ENCODE assay signal across 1 cellular context in genomic region chr3:9248232-9249191, GRCh38.
A peak's percentile ranks its signal among the peaks of the same experiment; 100 is the strongest.
TF ChIP-seq lines count a peak whose summit lies in the region.

No MANE protein-coding gene starts in this region.

TF ChIP-seq in K562, 482 proteins besides CTCF, POLR2A, EP300 and RAD21 (continued from another document):
- TF ChIP-seq, protein P1, sequence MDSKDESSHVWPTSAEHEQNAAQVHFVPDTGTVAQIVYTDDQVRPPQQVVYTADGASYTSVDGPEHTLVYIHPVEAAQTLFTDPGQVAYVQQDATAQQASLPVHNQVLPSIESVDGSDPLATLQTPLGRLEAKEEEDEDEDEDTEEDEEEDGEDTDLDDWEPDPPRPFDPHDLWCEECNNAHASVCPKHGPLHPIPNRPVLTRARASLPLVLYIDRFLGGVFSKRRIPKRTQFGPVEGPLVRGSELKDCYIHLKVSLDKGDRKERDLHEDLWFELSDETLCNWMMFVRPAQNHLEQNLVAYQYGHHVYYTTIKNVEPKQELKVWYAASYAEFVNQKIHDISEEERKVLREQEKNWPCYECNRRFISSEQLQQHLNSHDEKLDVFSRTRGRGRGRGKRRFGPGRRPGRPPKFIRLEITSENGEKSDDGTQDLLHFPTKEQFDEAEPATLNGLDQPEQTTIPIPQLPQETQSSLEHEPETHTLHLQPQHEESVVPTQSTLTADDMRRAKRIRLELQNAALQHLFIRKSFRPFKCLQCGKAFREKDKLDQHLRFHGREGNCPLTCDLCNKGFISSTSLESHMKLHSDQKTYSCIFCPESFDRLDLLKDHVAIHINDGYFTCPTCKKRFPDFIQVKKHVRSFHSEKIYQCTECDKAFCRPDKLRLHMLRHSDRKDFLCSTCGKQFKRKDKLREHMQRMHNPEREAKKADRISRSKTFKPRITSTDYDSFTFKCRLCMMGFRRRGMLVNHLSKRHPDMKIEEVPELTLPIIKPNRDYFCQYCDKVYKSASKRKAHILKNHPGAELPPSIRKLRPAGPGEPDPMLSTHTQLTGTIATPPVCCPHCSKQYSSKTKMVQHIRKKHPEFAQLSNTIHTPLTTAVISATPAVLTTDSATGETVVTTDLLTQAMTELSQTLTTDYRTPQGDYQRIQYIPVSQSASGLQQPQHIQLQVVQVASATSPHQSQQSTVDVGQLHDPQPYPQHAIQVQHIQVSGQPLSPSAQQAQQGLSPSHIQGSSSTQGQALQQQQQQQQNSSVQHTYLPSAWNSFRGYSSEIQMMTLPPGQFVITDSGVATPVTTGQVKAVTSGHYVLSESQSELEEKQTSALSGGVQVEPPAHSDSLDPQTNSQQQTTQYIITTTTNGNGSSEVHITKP (IDR thresholded peaks at IDR 0.05; ENCODE audit: partially characterized antibody): peak; percentile 52
- TF ChIP-seq ZNF695 (CRISPR knock-in tag; IDR thresholded peaks at IDR 0.05) (no peak), HMG20B (CRISPR knock-in tag; IDR thresholded peaks at IDR 0.05) (no peak), ZNF551 (CRISPR knock-in tag; IDR thresholded peaks at IDR 0.05) (no peak), CCAR2 (IDR thresholded peaks at IDR 0.05; ENCODE audit: low read depth, low read length) (no peak), JUNB (CRISPR knock-in tag; conservative IDR thresholded peaks at IDR 0.05) (no peak), CEBPG (CRISPR knock-in tag; IDR thresholded peaks at IDR 0.05) (no peak), CEBPG (tag; conservative IDR thresholded peaks at IDR 0.05 in 1 of 2, IDR thresholded peaks at IDR 0.05 in 1 of 2) (no peak), RUNX1 (IDR thresholded peaks at IDR 0.05; ENCODE audit: low read depth) (no peak), ZBTB2 (IDR thresholded peaks at IDR 0.05) (no peak), TGIF2 (CRISPR knock-in tag; IDR thresholded peaks at IDR 0.05) (no peak), GMEB1 (CRISPR knock-in tag; IDR thresholded peaks at IDR 0.05) (no peak), FIP1L1 (IDR thresholded peaks at IDR 0.05; ENCODE audit: low read depth, low read length, poor library complexity, severe bottlenecking) (no peak), PRPF4 (IDR thresholded peaks at IDR 0.05; ENCODE audit: insufficient read depth, low read depth, low read length, poor library complexity, severe bottlenecking) (no peak), BRCA1 (IDR thresholded peaks at IDR 0.05) (no peak), BRCA1 (CRISPR knock-in tag; IDR thresholded peaks at IDR 0.05) (no peak), PURB (CRISPR knock-in tag; IDR thresholded peaks at IDR 0.05; ENCODE audit: low read depth) (no peak), FOXK1 (CRISPR knock-in tag; IDR thresholded peaks at IDR 0.05; ENCODE audit: borderline replicate concordance) (no peak), TCF3 (CRISPR knock-in tag; IDR thresholded peaks at IDR 0.05) (no peak), IFI16 (CRISPR knock-in tag; IDR thresholded peaks at IDR 0.05) (no peak), ZSCAN32 (CRISPR knock-in tag; IDR thresholded peaks at IDR 0.05) (no peak), MEIS2 (IDR thresholded peaks at IDR 0.05; ENCODE audit: partially characterized antibody) (peak; percentile 82), CEBPB (tag; IDR thresholded peaks at IDR 0.05) (no peak), PBX2 (CRISPR knock-in tag; IDR thresholded peaks at IDR 0.05; ENCODE audit: low read depth) (no peak), PBX2 (tag; conservative IDR thresholded peaks at IDR 0.05; ENCODE audit: low read depth) (peak; percentile 69), ZNF449 (CRISPR knock-in tag; IDR thresholded peaks at IDR 0.05) (no peak), SMARCA4 (IDR thresholded peaks at IDR 0.05) (no peak), HEY1 (CRISPR knock-in tag; IDR thresholded peaks at IDR 0.05; ENCODE audit: borderline replicate concordance) (no peak), NBN (IDR thresholded peaks at IDR 0.05; ENCODE audit: low read depth) (no peak), RNF219 (CRISPR knock-in tag; IDR thresholded peaks at IDR 0.05) (no peak)
- TF ChIP-seq, protein P2, sequence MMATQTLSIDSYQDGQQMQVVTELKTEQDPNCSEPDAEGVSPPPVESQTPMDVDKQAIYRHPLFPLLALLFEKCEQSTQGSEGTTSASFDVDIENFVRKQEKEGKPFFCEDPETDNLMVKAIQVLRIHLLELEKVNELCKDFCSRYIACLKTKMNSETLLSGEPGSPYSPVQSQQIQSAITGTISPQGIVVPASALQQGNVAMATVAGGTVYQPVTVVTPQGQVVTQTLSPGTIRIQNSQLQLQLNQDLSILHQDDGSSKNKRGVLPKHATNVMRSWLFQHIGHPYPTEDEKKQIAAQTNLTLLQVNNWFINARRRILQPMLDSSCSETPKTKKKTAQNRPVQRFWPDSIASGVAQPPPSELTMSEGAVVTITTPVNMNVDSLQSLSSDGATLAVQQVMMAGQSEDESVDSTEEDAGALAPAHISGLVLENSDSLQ (IDR thresholded peaks at IDR 0.05): peak; percentile 83
- TF ChIP-seq, protein P3, sequence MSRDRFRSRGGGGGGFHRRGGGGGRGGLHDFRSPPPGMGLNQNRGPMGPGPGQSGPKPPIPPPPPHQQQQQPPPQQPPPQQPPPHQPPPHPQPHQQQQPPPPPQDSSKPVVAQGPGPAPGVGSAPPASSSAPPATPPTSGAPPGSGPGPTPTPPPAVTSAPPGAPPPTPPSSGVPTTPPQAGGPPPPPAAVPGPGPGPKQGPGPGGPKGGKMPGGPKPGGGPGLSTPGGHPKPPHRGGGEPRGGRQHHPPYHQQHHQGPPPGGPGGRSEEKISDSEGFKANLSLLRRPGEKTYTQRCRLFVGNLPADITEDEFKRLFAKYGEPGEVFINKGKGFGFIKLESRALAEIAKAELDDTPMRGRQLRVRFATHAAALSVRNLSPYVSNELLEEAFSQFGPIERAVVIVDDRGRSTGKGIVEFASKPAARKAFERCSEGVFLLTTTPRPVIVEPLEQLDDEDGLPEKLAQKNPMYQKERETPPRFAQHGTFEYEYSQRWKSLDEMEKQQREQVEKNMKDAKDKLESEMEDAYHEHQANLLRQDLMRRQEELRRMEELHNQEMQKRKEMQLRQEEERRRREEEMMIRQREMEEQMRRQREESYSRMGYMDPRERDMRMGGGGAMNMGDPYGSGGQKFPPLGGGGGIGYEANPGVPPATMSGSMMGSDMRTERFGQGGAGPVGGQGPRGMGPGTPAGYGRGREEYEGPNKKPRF (IDR thresholded peaks at IDR 0.05; ENCODE audit: low read depth, low read length): no peak
